ENCODE assay signal across 8 cellular contexts in genomic region chr14:103921855-103922200, GRCh38. TPM values are rescaled to one million over a fixed set of nuclear protein-coding genes. Genes with fewer than 3 reads are reported as not detected.
A peak's percentile ranks its signal among the peaks of the same experiment; 100 is the strongest.
DNase-seq lines count a peak whose midpoint lies in the region; ATAC-seq and TF ChIP-seq lines count a peak whose summit lies in the region.
"Not testable (repeated sequence)": the region's sequence is repeated elsewhere in the genome, so short reads cannot be mapped to it uniquely, and the experiment has no call there.

No MANE protein-coding gene starts in this region.

- not testable (repeated sequence) for TF ChIP-seq RAD21 in IMR-90 (IDR thresholded peaks at IDR 0.05; ENCODE audit: low read length)

- BruUV-seq in IMR-90 (replicated peaks; lab: Mats Ljungman, UMichigan): not testable (repeated sequence)

- H3K4ac ChIP-seq in IMR-90 (ENCODE audit: low read depth, low read length); trophoblast cell (ENCODE audit: low read depth, low read length): not testable (repeated sequence)

- H4K20me1 ChIP-seq in IMR-90 (ENCODE audit: insufficient read depth, low read length): peaks cover 26% of the 10 kb centered on the region; the same call in 1 of the 2 replicates

- in situ Hi-C loops in IMR-90 (cut with MboI; ENCODE audit: low sequenced_read_pairs): not testable (repeated sequence)

- CTCF ChIA-PET in CD8-positive, alpha-beta memory T cell (lab: Charles Lee): interaction anchor here (0.9 to 2.9 kb wide), 5 partner anchors 10 to 116 kb away, joined by 4 to 9 read pairs (median 6); no protein-coding TSS in a partner anchor
- CTCF ChIA-PET in IMR-90 (lab: Yijun Ruan, JAX): interaction anchor here (0.5 to 0.8 kb wide), 2 partner anchors 87 to 96 kb away, joined by 3 read pairs; no protein-coding TSS in a partner anchor

- not testable (repeated sequence) for H3K56ac ChIP-seq in IMR-90 (ENCODE audit: extremely low read depth, insufficient read depth, low read length)

- H3K4me2 ChIP-seq in IMR-90 (ENCODE audit: low read depth, low read length) (peak overlapping the region; percentile 90), trophoblast cell (ENCODE audit: low read length) (peak overlapping the region; percentile 65)

- H2BK12ac ChIP-seq in trophoblast cell (ENCODE audit: low read length): not testable (repeated sequence)

- dilution Hi-C loops in IMR-90 (cut with HindIII; ENCODE audit: low sequenced_read_pairs, unreplicated experiment): not testable (repeated sequence)

- H2AFZ ChIP-seq in IMR-90 (replicated peaks; ENCODE audit: low read length, poor library complexity): peak overlapping the region; percentile 98
- H2AFZ ChIP-seq in trophoblast cell (ENCODE audit: insufficient read depth, low read length, poor library complexity): peak overlapping the region; percentile 76

- not testable (repeated sequence) for TF ChIP-seq CTCF in IMR-90 (conservative IDR thresholded peaks at IDR 0.05; ENCODE audit: low read depth, low read length); epithelial cell of esophagus (IDR thresholded peaks at IDR 0.05; ENCODE audit: insufficient read depth, low read depth, low read length, missing control alignments); right lobe of liver (IDR thresholded peaks at IDR 0.05)

- H3K14ac ChIP-seq in IMR-90 (replicated peaks; ENCODE audit: low read depth, low read length); trophoblast cell (ENCODE audit: low read length): not testable (repeated sequence)

- not testable (repeated sequence) for H4K91ac ChIP-seq in IMR-90 (ENCODE audit: insufficient read depth, low read depth, low read length); trophoblast cell (ENCODE audit: low read depth, low read length)

- peaks cover 0 to 16% (median 0%) of the 10 kb centered on the region in 3 donors for H3K36me3 Mint-ChIP-seq in CD8-positive, alpha-beta memory T cell
- not testable (repeated sequence) for H3K36me3 Mint-ChIP-seq in T-helper 1 cell treated with Interleukin-12 subunit alpha and Interleukin-12 subunit beta and Interleukin-4 antibody, amounts not matched to agents 30 μg/mL and 1 μg/mL, for 36 hours (ENCODE audit: low read depth); activated naive CD8-positive, alpha-beta T cell treated with anti-CD3 and anti-CD28 coated beads, Interleukin-2, amount 10 ng/mL, durations not matched to agents 7 days and 5 days

- H2BK15ac ChIP-seq in IMR-90 (ENCODE audit: low read depth, low read length): not testable (repeated sequence)

- H4K8ac ChIP-seq in IMR-90 (ENCODE audit: low read depth in 2 of 2, low read length in 2 of 2): peak overlapping the region in 1 of 2 experiments; percentile 71; a peak in 1 of 4 replicates
- peak overlapping the region; percentile 62 for H4K8ac ChIP-seq in trophoblast cell (ENCODE audit: low read depth, low read length)

- not testable (repeated sequence) for H3K27me3 Mint-ChIP-seq in CD8-positive, alpha-beta memory T cell; T-helper 1 cell treated with Interleukin-12 subunit alpha and Interleukin-12 subunit beta and Interleukin-4 antibody, amounts not matched to agents 30 μg/mL and 1 μg/mL, for 36 hours (ENCODE audit: low read depth)
- H3K27me3 Mint-ChIP-seq in activated naive CD8-positive, alpha-beta T cell treated with anti-CD3 and anti-CD28 coated beads, Interleukin-2, amount 10 ng/mL, durations not matched to agents 7 days and 5 days: peaks cover 15% of the 10 kb centered on the region

- not testable (repeated sequence) for H3K9me1 ChIP-seq in IMR-90 (ENCODE audit: insufficient read depth, low read length)

- H3K23ac ChIP-seq in IMR-90 (ENCODE audit: low read depth, low read length); trophoblast cell (ENCODE audit: low read length): not testable (repeated sequence)

- not testable (repeated sequence) for H2AK9ac ChIP-seq in IMR-90 (replicated peaks; ENCODE audit: low read depth, low read length, poor library complexity)

- H3K9me3 ChIP-seq in CD8-positive, alpha-beta memory T cell (ENCODE audit: low read length); IMR-90 (ENCODE audit: control insufficient read depth, insufficient read depth, low read length); right lobe of liver; trophoblast cell (ENCODE audit: insufficient read depth, low read depth, low read length): not testable (repeated sequence)

- not testable (repeated sequence) for H2AK5ac ChIP-seq in IMR-90 (ENCODE audit: low read depth, low read length); trophoblast cell (ENCODE audit: low read length)

- peaks cover 11 to 25% (median 24%) of the 10 kb centered on the region in 3 donors for H3K4me1 Mint-ChIP-seq in CD8-positive, alpha-beta memory T cell
- H3K4me1 Mint-ChIP-seq in T-helper 1 cell treated with Interleukin-12 subunit alpha and Interleukin-12 subunit beta and Interleukin-4 antibody, amounts not matched to agents 30 μg/mL and 1 μg/mL, for 36 hours (ENCODE audit: low read depth); activated naive CD8-positive, alpha-beta T cell treated with anti-CD3 and anti-CD28 coated beads, Interleukin-2, amount 10 ng/mL, durations not matched to agents 7 days and 5 days: not testable (repeated sequence)

- H3K4me3 ChIP-seq in CD8-positive, alpha-beta memory T cell (ENCODE audit: low read length): peak overlapping the region; percentile 47
- H3K4me3 ChIP-seq in IMR-90 (ENCODE audit: insufficient read depth, low read depth, low read length); trophoblast cell (ENCODE audit: low read depth, low read length): not testable (repeated sequence)
- peak overlapping the region; percentile 25 for H3K4me3 ChIP-seq in epithelial cell of esophagus (ENCODE audit: low read length)
- H3K4me3 ChIP-seq in right lobe of liver: peak overlapping the region in 2 of 3 donors; percentile 82 to 88

- not testable (repeated sequence) for H2BK5ac ChIP-seq in IMR-90 (ENCODE audit: low read depth, low read length, poor library complexity, severe bottlenecking); trophoblast cell (ENCODE audit: low read depth, low read length, poor library complexity)

- not testable (repeated sequence) for H3K9ac ChIP-seq in IMR-90 (ENCODE audit: low read depth, low read length); trophoblast cell (ENCODE audit: low read length)

- not testable (repeated sequence) for H4K12ac ChIP-seq in trophoblast cell (ENCODE audit: low read depth, low read length)

- DNase-seq in CD8-positive, alpha-beta memory T cell; IMR-90; activated naive CD8-positive, alpha-beta T cell treated with anti-CD3 and anti-CD28 coated beads, Interleukin-2, amount 10 ng/mL, durations not matched to agents 7 days and 5 days; epithelial cell of esophagus (ENCODE audit: low read depth); right lobe of liver; trophoblast cell: not testable (repeated sequence)
- DNase-seq in ureter (ENCODE audit: low spot score): peak; percentile 31

- H3K4me1 ChIP-seq in CD8-positive, alpha-beta memory T cell (ENCODE audit: insufficient read depth, low read length): peaks cover 13% of the 10 kb centered on the region
- not testable (repeated sequence) for H3K4me1 ChIP-seq in IMR-90 (ENCODE audit: control insufficient read depth, insufficient read depth, low read length); trophoblast cell (ENCODE audit: control insufficient read depth in 1 of 2, insufficient read depth in 2 of 2, low read length in 2 of 2)
- peaks cover 0 to 15% (median 4%) of the 10 kb centered on the region in 4 donors for H3K4me1 ChIP-seq in right lobe of liver

- not testable (repeated sequence) for H3K9me3 Mint-ChIP-seq in CD8-positive, alpha-beta memory T cell; T-helper 1 cell treated with Interleukin-12 subunit alpha and Interleukin-12 subunit beta and Interleukin-4 antibody, amounts not matched to agents 30 μg/mL and 1 μg/mL, for 36 hours; activated naive CD8-positive, alpha-beta T cell treated with anti-CD3 and anti-CD28 coated beads, Interleukin-2, amount 10 ng/mL, durations not matched to agents 7 days and 5 days

- peaks cover 6 to 26% of the 10 kb centered on the region in 2 experiments; a peak in 3 of 4 replicates for H3K79me1 ChIP-seq in IMR-90 (ENCODE audit: low read depth in 1 of 2, low read length in 2 of 2)
- H3K79me1 ChIP-seq in trophoblast cell (ENCODE audit: low read length): not testable (repeated sequence)

- WGBS in IMR-90 (ENCODE audit: extremely low coverage in 2 of 2, insufficient read length in 1 of 2), 2 experiments: 74% methylated on average over 8 of the region's 12 CpGs; no CpG with 5 or more reads in 1 of the 2 experiments
- WGBS in right lobe of liver (ENCODE audit: insufficient coverage, low coverage, low lambda C conversion rate, missing lambda C conversion rate): 41% methylated on average over 7 of the region's 12 CpGs
- WGBS in trophoblast cell (ENCODE audit: extremely low coverage, insufficient coverage, insufficient read length): no CpG with 5 or more reads among the region's 12 CpGs

- H2BK120ac ChIP-seq in IMR-90 (ENCODE audit: low read depth, low read length); trophoblast cell (ENCODE audit: insufficient read depth, low read length, poor library complexity): not testable (repeated sequence)

- H3K27me3 ChIP-seq in CD8-positive, alpha-beta memory T cell (ENCODE audit: insufficient read depth, low read length, poor library complexity, severe bottlenecking); IMR-90 (ENCODE audit: control insufficient read depth, insufficient read depth, low read length); right lobe of liver; trophoblast cell (ENCODE audit: insufficient read depth, low read length): not testable (repeated sequence)

- H3K18ac ChIP-seq in IMR-90 (ENCODE audit: low read depth, low read length); trophoblast cell (ENCODE audit: low read length): not testable (repeated sequence)

- not testable (repeated sequence) for H2BK20ac ChIP-seq in IMR-90 (ENCODE audit: low read depth, low read length)

- not testable (repeated sequence) for H3K36me3 ChIP-seq in CD8-positive, alpha-beta memory T cell (ENCODE audit: insufficient read depth, low read length); IMR-90 (ENCODE audit: control insufficient read depth, insufficient read depth, low read length); right lobe of liver; trophoblast cell (ENCODE audit: control insufficient read depth in 1 of 2, insufficient read depth in 2 of 2, low read length in 2 of 2)

- not testable (repeated sequence) for H4K5ac ChIP-seq in IMR-90 (ENCODE audit: low read depth, low read length)

- POLR2A ChIA-PET in CD8-positive, alpha-beta memory T cell (lab: Charles Lee); IMR-90 (lab: Charles Lee; ENCODE audit: unreplicated experiment); activated naive CD8-positive, alpha-beta T cell treated with anti-CD3 and anti-CD28 coated beads, Interleukin-2, amount 10 ng/mL, durations not matched to agents 7 days and 5 days (lab: Charles Lee): not testable (repeated sequence)

- peak overlapping the region in 3 of 8 donors; percentile 46 to 64 (median 60) for H3K27ac Mint-ChIP-seq in CD8-positive, alpha-beta memory T cell
- H3K27ac Mint-ChIP-seq in T-helper 1 cell treated with Interleukin-12 subunit alpha and Interleukin-12 subunit beta and Interleukin-4 antibody, amounts not matched to agents 30 μg/mL and 1 μg/mL, for 36 hours; activated naive CD8-positive, alpha-beta T cell treated with anti-CD3 and anti-CD28 coated beads, Interleukin-2, amount 10 ng/mL, durations not matched to agents 7 days and 5 days: not testable (repeated sequence)

- peak overlapping the region in 6 of 7 donors; percentile 88 to 91 (median 89) for H3K4me3 Mint-ChIP-seq in CD8-positive, alpha-beta memory T cell
- peak overlapping the region; percentile 90 for H3K4me3 Mint-ChIP-seq in T-helper 1 cell treated with Interleukin-12 subunit alpha and Interleukin-12 subunit beta and Interleukin-4 antibody, amounts not matched to agents 30 μg/mL and 1 μg/mL, for 36 hours
- H3K4me3 Mint-ChIP-seq in activated naive CD8-positive, alpha-beta T cell treated with anti-CD3 and anti-CD28 coated beads, Interleukin-2, amount 10 ng/mL, durations not matched to agents 7 days and 5 days: peak overlapping the region; percentile 88

- H3K27ac ChIP-seq in CD8-positive, alpha-beta memory T cell (ENCODE audit: low read depth, low read length); IMR-90 (ENCODE audit: insufficient read depth, low read length); right lobe of liver; trophoblast cell (ENCODE audit: low read depth, low read length): not testable (repeated sequence)

- ATAC-seq in IMR-90 (ENCODE audit: low read depth); activated naive CD8-positive, alpha-beta T cell treated with anti-CD3 and anti-CD28 coated beads, Interleukin-2, amount 10 ng/mL, durations not matched to agents 7 days and 5 days (ENCODE audit: low read depth); right lobe of liver: not testable (repeated sequence)

- H3K79me2 ChIP-seq in trophoblast cell (ENCODE audit: control insufficient read depth, insufficient read depth, low read length, poor library complexity): not testable (repeated sequence)

- TF ChIP-seq POLR2A in IMR-90 (IDR thresholded peaks at IDR 0.05; ENCODE audit: low read depth, low read length); right lobe of liver (IDR thresholded peaks at IDR 0.05): not testable (repeated sequence)

- intact Hi-C loops in IMR-90 (cut with micrococcal nuclease): loop anchor here (5.0 kb wide), 1 partner anchor 115 kb away; no protein-coding TSS in a partner anchor
- intact Hi-C loops in right lobe of liver (cut with DNase I): not testable (repeated sequence)

RNA-seq across cellular contexts. Expression of gene TDRD9, which starts 6.4 kb away (rescaled TPM):
- total RNA-seq in CD8-positive, alpha-beta memory T cell: under 1 TPM; 0.44 to 0.46 TPM
- polyA plus RNA-seq in CD8-positive, alpha-beta memory T cell: 1.3 TPM
- under 0.01 and 0.18 TPM in 2 replicates for total RNA-seq in IMR-90 (2012; rRNA removed)
- 0.07 and 0.09 TPM in 2 replicates for polyA plus RNA-seq in IMR-90 (2012; rRNA removed)
- 0.02 and 0.51 TPM in 2 replicates for polyA plus RNA-seq in IMR-90 (2012; cell fraction: cytosol; rRNA removed)
- polyA plus RNA-seq in IMR-90 (2012; cell fraction: nucleus; rRNA removed; ENCODE audit: low replicate concordance): 0.10 and 0.30 TPM in 2 replicates
- under 1 TPM; 0.33 to 0.62 TPM for total RNA-seq in activated naive CD8-positive, alpha-beta T cell treated with anti-CD3 and anti-CD28 coated beads, Interleukin-2, amount 10 ng/mL, durations not matched to agents 7 days and 5 days
- under 1 TPM in 5 of 6 experiments, not detected in 1; 0.31 to 0.86 (median 0.43) TPM for total RNA-seq in right lobe of liver
- not detected in 2 replicates for polyA plus RNA-seq in trophoblast cell (2013)
- 2.8 TPM for total RNA-seq in ureter

RNA-seq across cellular contexts. Expression of gene RD3L, which starts 20.5 kb away (rescaled TPM):
- not detected for total RNA-seq in CD8-positive, alpha-beta memory T cell
- polyA plus RNA-seq in CD8-positive, alpha-beta memory T cell: not detected
- total RNA-seq in IMR-90 (2012; rRNA removed) (not detected in 2 replicates), right lobe of liver (1 to 10 TPM in 1 of 6 experiments, under 1 TPM in 2, not detected in 3; 0.22 to 1.2 (median 0.25) TPM), ureter (not detected)
- not detected in 2 replicates for polyA plus RNA-seq in IMR-90 (2012; rRNA removed)
- not detected in 2 replicates for polyA plus RNA-seq in IMR-90 (2012; cell fraction: cytosol; rRNA removed)
- polyA plus RNA-seq in IMR-90 (2012; cell fraction: nucleus; rRNA removed; ENCODE audit: low replicate concordance): not detected in 2 replicates
- total RNA-seq in activated naive CD8-positive, alpha-beta T cell treated with anti-CD3 and anti-CD28 coated beads, Interleukin-2, amount 10 ng/mL, durations not matched to agents 7 days and 5 days: not detected
- not detected in 2 replicates for polyA plus RNA-seq in trophoblast cell (2013)
